12 cellular contexts compared by ENCODE assay signal in the genomic region with DNA sequence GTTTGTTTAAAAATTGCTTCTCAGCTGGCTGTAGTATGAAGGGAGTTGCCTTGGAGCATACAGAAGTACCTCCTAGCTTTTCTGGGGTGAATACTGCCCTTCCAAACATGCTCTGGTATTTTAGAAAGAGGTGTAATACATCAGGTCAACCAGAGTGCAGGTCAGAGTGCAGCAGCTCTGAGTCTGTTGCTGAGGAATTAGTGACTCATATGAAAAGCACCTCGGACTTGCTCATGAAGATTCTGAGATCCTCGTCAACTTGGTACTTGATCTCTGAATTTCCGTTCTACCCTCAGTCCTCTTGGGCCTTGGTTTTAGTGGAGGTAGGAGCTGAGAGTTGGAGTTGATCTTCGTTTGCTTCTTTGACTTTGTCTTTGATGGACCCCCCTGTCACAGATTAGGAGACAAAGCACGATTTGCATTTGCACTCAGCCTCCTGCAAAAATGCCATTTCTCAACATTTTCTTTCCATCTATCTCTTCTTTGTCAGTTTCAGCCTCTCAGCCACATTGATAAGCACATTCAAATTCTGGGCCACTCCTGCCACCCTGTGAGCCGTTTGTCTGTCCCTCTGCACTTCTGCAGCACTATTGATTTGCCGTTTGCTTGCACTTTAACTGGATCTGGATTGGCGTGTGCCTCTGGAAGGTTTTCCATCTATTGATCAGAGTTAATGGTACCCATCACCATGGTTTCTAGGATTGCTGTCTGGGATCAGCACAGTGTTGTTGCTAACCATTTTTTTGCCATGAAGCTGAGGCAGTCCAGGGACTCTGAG.
DNase-seq lines count a peak whose midpoint lies in the region; ATAC-seq and TF ChIP-seq lines count a peak whose summit lies in the region.
"Had no signal": no experiment of that assay in that cellular context is flagged by ENCODE, and none has a peak within 500 bp of the region (broad histone marks: within the 10 kb centered on the region; RNA-seq: fewer than 3 reads in every experiment).

No MANE protein-coding gene starts in this region.

- intact Hi-C loops in gastrocnemius medialis (cut with DNase I; ENCODE audit: low total_unique reads): no loop called here

- 57 to 63% methylated on average over 7 to 8 of the region's 8 CpGs for WGBS in endodermal cell (ENCODE audit: insufficient coverage in 1 of 2, insufficient read length in 1 of 2), 2 experiments

- no peaks in the 10 kb centered on the region for H3K36me3 Mint-ChIP-seq in endodermal cell (ENCODE audit: low read depth)
- H3K36me3 Mint-ChIP-seq: naive B cell had no signal

- H3K36me3 ChIP-seq in kidney epithelial cell (ENCODE audit: control insufficient read depth, insufficient read depth, low read length) (no peaks in the 10 kb centered on the region), endodermal cell (ENCODE audit: control insufficient read depth, insufficient read depth, low read length) (no peaks in the 10 kb centered on the region), gastrocnemius medialis (no peaks in the 10 kb centered on the region)
- H3K36me3 ChIP-seq: BE2C had no signal

- no peak for TF ChIP-seq POLR2A in gastrocnemius medialis (IDR thresholded peaks at IDR 0.05)

- DNase-seq in A172 (ENCODE audit: low spot score) (peak; percentile 91), HS-27A (ENCODE audit: low read depth) (peak; percentile 67), astrocyte of the spinal cord (ENCODE audit: low read depth, low spot score) (peak; percentile 76), kidney epithelial cell (ENCODE audit: low read depth) (peak; percentile 69), endodermal cell (no peak), gastrocnemius medialis (no peak)
- no peak for DNase-seq in activated CD4-positive, alpha-beta T cell treated with anti-CD3 and anti-CD28 coated beads for 4 hours
- no peak for DNase-seq in activated T-cell treated with anti-CD3 and anti-CD28 coated beads, Interleukin-2, amount 50 U/mL, for 48 hours
- DNase-seq: activated CD8-positive, alpha-beta memory T cell treated with anti-CD3 and anti-CD28 coated beads, Interleukin-2, amount 50 U/mL, for 48 hours; BE2C; Karpas-422; naive B cell had no signal

- no peaks in the 10 kb centered on the region for H3K27me3 ChIP-seq in kidney epithelial cell (ENCODE audit: control insufficient read depth, insufficient read depth, low read length)
- no peaks in the 10 kb centered on the region for H3K27me3 ChIP-seq in endodermal cell (ENCODE audit: control insufficient read depth, insufficient read depth, low read length, poor library complexity, severe bottlenecking)
- no peaks in the 10 kb centered on the region for H3K27me3 ChIP-seq in gastrocnemius medialis
- H3K27me3 ChIP-seq: BE2C had no signal

- H3K27ac Mint-ChIP-seq in endodermal cell: no peak overlapping the region
- H3K27ac Mint-ChIP-seq: naive B cell had no signal

- peaks cover 7% of the 10 kb centered on the region for H3K27me3 Mint-ChIP-seq in endodermal cell (ENCODE audit: insufficient read depth)

- H3K9me3 Mint-ChIP-seq in endodermal cell: no peaks in the 10 kb centered on the region

- H3K4me1 Mint-ChIP-seq in endodermal cell: peaks cover 64% of the 10 kb centered on the region
- H3K4me1 Mint-ChIP-seq: naive B cell had no signal

- peaks cover 26% of the 10 kb centered on the region for H3K4me1 ChIP-seq in endodermal cell (ENCODE audit: control insufficient read depth, insufficient read depth, low read length)
- H3K4me1 ChIP-seq in gastrocnemius medialis: peaks cover 0 to 5% of the 10 kb centered on the region in 2 donors

- no peak for TF ChIP-seq CTCF in astrocyte of the spinal cord (IDR thresholded peaks at IDR 0.05; ENCODE audit: low read depth, low read length)
- TF ChIP-seq CTCF in kidney epithelial cell (IDR thresholded peaks at IDR 0.05; ENCODE audit: insufficient read depth, low read length, poor library complexity, severe bottlenecking): no peak
- TF ChIP-seq CTCF in endodermal cell (conservative IDR thresholded peaks at IDR 0.05): no peak
- TF ChIP-seq CTCF in gastrocnemius medialis (IDR thresholded peaks at IDR 0.05 in 4 of 5, conservative IDR thresholded peaks at IDR 0.05 in 1 of 5): no peak

- no peak overlapping the region for H3K4me3 Mint-ChIP-seq in endodermal cell
- H3K4me3 Mint-ChIP-seq: naive B cell had no signal

- H3K9me3 ChIP-seq in endodermal cell (ENCODE audit: control insufficient read depth, low read length) (no peaks in the 10 kb centered on the region), gastrocnemius medialis (no peaks in the 10 kb centered on the region)
- H3K9me3 ChIP-seq: BE2C had no signal

- ATAC-seq in gastrocnemius medialis: no peak

- in situ Hi-C loops in astrocyte of the spinal cord (cut with HindIII; ENCODE audit: low sequenced_read_pairs) (no loop called here), gastrocnemius medialis (cut with MboI; ENCODE audit: low sequenced_read_pairs in 4 of 4) (no loop called here)

- H3K27ac ChIP-seq in endodermal cell (ENCODE audit: low read depth, low read length) (no peak overlapping the region), gastrocnemius medialis (no peak overlapping the region)

- H3K9ac ChIP-seq in endodermal cell (ENCODE audit: extremely low read depth, low read length, poor library complexity, severe bottlenecking): no peak overlapping the region

- no peak overlapping the region for H3K4me3 ChIP-seq in astrocyte of the spinal cord (ENCODE audit: low read depth, low read length)
- H3K4me3 ChIP-seq in kidney epithelial cell (ENCODE audit: low read depth, low read length): no peak overlapping the region
- H3K4me3 ChIP-seq in endodermal cell (ENCODE audit: low read length): no peak overlapping the region
- H3K4me3 ChIP-seq in gastrocnemius medialis: no peak overlapping the region

Comparison
In these comparisons a context has a peak if more than half of its experiments do, and no peak if none do; other contexts are left out.
1. DNase-seq: peak in A172 (single experiment), HS-27A (single experiment), astrocyte of the spinal cord (single experiment) and kidney epithelial cell (single experiment); none in activated CD4-positive, alpha-beta T cell treated with anti-CD3 and anti-CD28 coated beads for 4 hours (0 of 2), activated T-cell treated with anti-CD3 and anti-CD28 coated beads, Interleukin-2, amount 50 U/mL, for 48 hours (0 of 2), endodermal cell (single experiment) and gastrocnemius medialis (0 of 2).